Comparison of ENCODE assay signal across 11 cellular contexts in genomic region chr11:61252366-61252765, GRCh38. TPM values are rescaled to one million over a fixed set of nuclear protein-coding genes. Genes with fewer than 3 reads are reported as not detected.
"Had no signal": no experiment of that assay in that cellular context is flagged by ENCODE, and none has a peak within 500 bp of the region (broad histone marks: within the 10 kb centered on the region; RNA-seq: fewer than 3 reads in every experiment).

No MANE protein-coding gene starts in this region.

RNA-seq across cellular contexts. Expression of gene PGA5, which starts 11.4 kb away (rescaled TPM):
- total RNA-seq: activated CD4-positive, alpha-beta memory T cell treated with anti-CD3 and anti-CD28 coated beads, Interleukin-2, amount 10 ng/mL, durations not matched to agents 7 days and 5 days; activated CD4-positive, alpha-beta T cell treated with anti-CD3 and anti-CD28 coated beads for 36 hours; activated CD4-positive, alpha-beta T cell treated with anti-CD3 and anti-CD28 coated beads, Interleukin-2, amount 10 ng/mL, durations not matched to agents 7 days and 5 days; activated CD8-positive, alpha-beta memory T cell treated with anti-CD3 and anti-CD28 coated beads, Interleukin-2, amount 10 ng/mL, durations not matched to agents 7 days and 5 days; activated CD8-positive, alpha-beta T cell treated with anti-CD3 and anti-CD28 coated beads, Interleukin-2, amount 10 ng/mL, durations not matched to agents 7 days and 5 days; activated naive CD8-positive, alpha-beta T cell treated with anti-CD3 and anti-CD28 coated beads, Interleukin-2, amount 10 ng/mL, durations not matched to agents 7 days and 5 days; activated T-helper 2 cell treated with anti-CD3 and anti-CD28 coated beads, Interferon-gamma antibody, Interleukin-2, Interleukin-4, amounts not matched to agents 10 μg/mL and 5 μg/mL and 100 μg/mL, durations not matched to agents 14 hours and 24 hours and 36 hours; bronchial epithelial cell; chondrocyte had no signal

RNA-seq across cellular contexts. Expression of gene PGA4, which starts 30.2 kb away (rescaled TPM):
- total RNA-seq: activated CD4-positive, alpha-beta memory T cell treated with anti-CD3 and anti-CD28 coated beads, Interleukin-2, amount 10 ng/mL, durations not matched to agents 7 days and 5 days; activated CD4-positive, alpha-beta T cell treated with anti-CD3 and anti-CD28 coated beads for 36 hours; activated CD4-positive, alpha-beta T cell treated with anti-CD3 and anti-CD28 coated beads, Interleukin-2, amount 10 ng/mL, durations not matched to agents 7 days and 5 days; activated CD8-positive, alpha-beta memory T cell treated with anti-CD3 and anti-CD28 coated beads, Interleukin-2, amount 10 ng/mL, durations not matched to agents 7 days and 5 days; activated CD8-positive, alpha-beta T cell treated with anti-CD3 and anti-CD28 coated beads, Interleukin-2, amount 10 ng/mL, durations not matched to agents 7 days and 5 days; activated naive CD8-positive, alpha-beta T cell treated with anti-CD3 and anti-CD28 coated beads, Interleukin-2, amount 10 ng/mL, durations not matched to agents 7 days and 5 days; activated T-helper 2 cell treated with anti-CD3 and anti-CD28 coated beads, Interferon-gamma antibody, Interleukin-2, Interleukin-4, amounts not matched to agents 10 μg/mL and 5 μg/mL and 100 μg/mL, durations not matched to agents 14 hours and 24 hours and 36 hours; bronchial epithelial cell; chondrocyte; WTC11 had no signal

RNA-seq across cellular contexts. Expression of gene PGA3, which starts 49.1 kb away (rescaled TPM):
- total RNA-seq: activated CD4-positive, alpha-beta memory T cell treated with anti-CD3 and anti-CD28 coated beads, Interleukin-2, amount 10 ng/mL, durations not matched to agents 7 days and 5 days; activated CD4-positive, alpha-beta T cell treated with anti-CD3 and anti-CD28 coated beads for 36 hours; activated CD4-positive, alpha-beta T cell treated with anti-CD3 and anti-CD28 coated beads, Interleukin-2, amount 10 ng/mL, durations not matched to agents 7 days and 5 days; activated CD8-positive, alpha-beta memory T cell treated with anti-CD3 and anti-CD28 coated beads, Interleukin-2, amount 10 ng/mL, durations not matched to agents 7 days and 5 days; activated CD8-positive, alpha-beta T cell treated with anti-CD3 and anti-CD28 coated beads, Interleukin-2, amount 10 ng/mL, durations not matched to agents 7 days and 5 days; activated naive CD8-positive, alpha-beta T cell treated with anti-CD3 and anti-CD28 coated beads, Interleukin-2, amount 10 ng/mL, durations not matched to agents 7 days and 5 days; activated T-helper 2 cell treated with anti-CD3 and anti-CD28 coated beads, Interferon-gamma antibody, Interleukin-2, Interleukin-4, amounts not matched to agents 10 μg/mL and 5 μg/mL and 100 μg/mL, durations not matched to agents 14 hours and 24 hours and 36 hours; bronchial epithelial cell; cardiac muscle cell; chondrocyte had no signal
- polyA plus RNA-seq: cardiac muscle cell had no signal
